1 cellular context compared by ENCODE assay signal in the genomic region with DNA sequence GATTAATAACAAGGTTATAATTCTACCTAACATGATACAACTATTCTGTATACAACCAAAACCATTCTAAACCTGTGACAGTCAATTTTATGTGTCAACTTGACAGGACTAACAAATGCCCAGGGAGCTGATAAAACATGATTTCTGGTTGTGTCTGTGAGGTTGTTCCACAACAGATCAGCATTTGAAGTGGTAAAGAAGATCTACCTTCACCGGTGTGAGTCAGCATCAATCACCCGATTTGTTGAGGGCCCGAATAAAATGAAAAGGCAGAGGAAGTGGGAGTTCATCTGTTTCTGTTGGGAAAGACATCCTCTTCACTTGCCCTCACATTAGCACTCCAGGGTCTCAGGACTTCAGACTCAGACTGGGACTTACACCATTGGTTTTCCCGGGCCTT.
TF ChIP-seq lines count a peak whose summit lies in the region.

No MANE protein-coding gene starts in this region.

TF ChIP-seq in GM23338, 12 proteins besides CTCF, POLR2A, EP300 and RAD21 (continued from another document):
- TF ChIP-seq, protein P1, sequence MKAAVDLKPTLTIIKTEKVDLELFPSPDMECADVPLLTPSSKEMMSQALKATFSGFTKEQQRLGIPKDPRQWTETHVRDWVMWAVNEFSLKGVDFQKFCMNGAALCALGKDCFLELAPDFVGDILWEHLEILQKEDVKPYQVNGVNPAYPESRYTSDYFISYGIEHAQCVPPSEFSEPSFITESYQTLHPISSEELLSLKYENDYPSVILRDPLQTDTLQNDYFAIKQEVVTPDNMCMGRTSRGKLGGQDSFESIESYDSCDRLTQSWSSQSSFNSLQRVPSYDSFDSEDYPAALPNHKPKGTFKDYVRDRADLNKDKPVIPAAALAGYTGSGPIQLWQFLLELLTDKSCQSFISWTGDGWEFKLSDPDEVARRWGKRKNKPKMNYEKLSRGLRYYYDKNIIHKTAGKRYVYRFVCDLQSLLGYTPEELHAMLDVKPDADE (IDR thresholded peaks at IDR 0.05), result no peak
- no peak for TF ChIP-seq EZH2phosphoT487 (IDR thresholded peaks at IDR 0.05; ENCODE audit: unreplicated experiment)
- TF ChIP-seq, protein P2, sequence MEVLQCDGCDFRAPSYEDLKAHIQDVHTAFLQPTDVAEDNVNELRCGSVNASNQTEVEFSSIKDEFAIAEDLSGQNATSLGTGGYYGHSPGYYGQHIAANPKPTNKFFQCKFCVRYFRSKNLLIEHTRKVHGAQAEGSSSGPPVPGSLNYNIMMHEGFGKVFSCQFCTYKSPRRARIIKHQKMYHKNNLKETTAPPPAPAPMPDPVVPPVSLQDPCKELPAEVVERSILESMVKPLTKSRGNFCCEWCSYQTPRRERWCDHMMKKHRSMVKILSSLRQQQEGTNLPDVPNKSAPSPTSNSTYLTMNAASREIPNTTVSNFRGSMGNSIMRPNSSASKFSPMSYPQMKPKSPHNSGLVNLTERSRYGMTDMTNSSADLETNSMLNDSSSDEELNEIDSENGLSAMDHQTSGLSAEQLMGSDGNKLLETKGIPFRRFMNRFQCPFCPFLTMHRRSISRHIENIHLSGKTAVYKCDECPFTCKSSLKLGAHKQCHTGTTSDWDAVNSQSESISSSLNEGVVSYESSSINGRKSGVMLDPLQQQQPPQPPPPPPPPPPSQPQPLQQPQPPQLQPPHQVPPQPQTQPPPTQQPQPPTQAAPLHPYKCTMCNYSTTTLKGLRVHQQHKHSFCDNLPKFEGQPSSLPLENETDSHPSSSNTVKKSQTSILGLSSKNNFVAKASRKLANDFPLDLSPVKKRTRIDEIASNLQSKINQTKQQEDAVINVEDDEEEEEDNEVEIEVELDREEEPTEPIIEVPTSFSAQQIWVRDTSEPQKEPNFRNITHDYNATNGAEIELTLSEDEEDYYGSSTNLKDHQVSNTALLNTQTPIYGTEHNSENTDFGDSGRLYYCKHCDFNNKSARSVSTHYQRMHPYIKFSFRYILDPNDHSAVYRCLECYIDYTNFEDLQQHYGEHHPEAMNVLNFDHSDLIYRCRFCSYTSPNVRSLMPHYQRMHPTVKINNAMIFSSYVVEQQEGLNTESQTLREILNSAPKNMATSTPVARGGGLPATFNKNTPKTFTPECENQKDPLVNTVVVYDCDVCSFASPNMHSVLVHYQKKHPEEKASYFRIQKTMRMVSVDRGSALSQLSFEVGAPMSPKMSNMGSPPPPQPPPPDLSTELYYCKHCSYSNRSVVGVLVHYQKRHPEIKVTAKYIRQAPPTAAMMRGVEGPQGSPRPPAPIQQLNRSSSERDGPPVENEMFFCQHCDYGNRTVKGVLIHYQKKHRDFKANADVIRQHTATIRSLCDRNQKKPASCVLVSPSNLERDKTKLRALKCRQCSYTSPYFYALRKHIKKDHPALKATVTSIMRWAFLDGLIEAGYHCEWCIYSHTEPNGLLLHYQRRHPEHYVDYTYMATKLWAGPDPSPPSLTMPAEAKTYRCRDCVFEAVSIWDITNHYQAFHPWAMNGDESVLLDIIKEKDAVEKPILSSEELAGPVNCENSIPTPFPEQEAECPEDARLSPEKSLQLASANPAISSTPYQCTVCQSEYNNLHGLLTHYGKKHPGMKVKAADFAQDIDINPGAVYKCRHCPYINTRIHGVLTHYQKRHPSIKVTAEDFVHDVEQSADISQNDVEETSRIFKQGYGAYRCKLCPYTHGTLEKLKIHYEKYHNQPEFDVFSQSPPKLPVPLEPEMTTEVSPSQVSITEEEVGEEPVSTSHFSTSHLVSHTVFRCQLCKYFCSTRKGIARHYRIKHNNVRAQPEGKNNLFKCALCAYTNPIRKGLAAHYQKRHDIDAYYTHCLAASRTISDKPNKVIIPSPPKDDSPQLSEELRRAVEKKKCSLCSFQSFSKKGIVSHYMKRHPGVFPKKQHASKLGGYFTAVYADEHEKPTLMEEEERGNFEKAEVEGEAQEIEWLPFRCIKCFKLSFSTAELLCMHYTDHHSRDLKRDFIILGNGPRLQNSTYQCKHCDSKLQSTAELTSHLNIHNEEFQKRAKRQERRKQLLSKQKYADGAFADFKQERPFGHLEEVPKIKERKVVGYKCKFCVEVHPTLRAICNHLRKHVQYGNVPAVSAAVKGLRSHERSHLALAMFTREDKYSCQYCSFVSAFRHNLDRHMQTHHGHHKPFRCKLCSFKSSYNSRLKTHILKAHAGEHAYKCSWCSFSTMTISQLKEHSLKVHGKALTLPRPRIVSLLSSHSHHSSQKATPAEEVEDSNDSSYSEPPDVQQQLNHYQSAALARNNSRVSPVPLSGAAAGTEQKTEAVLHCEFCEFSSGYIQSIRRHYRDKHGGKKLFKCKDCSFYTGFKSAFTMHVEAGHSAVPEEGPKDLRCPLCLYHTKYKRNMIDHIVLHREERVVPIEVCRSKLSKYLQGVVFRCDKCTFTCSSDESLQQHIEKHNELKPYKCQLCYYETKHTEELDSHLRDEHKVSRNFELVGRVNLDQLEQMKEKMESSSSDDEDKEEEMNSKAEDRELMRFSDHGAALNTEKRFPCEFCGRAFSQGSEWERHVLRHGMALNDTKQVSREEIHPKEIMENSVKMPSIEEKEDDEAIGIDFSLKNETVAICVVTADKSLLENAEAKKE (CRISPR knock-in tag; IDR thresholded peaks at IDR 0.05), result no peak
